Comparison of ENCODE assay signal across 16 cellular contexts in genomic region chrX:129404670-129405008, GRCh38.
DNase-seq lines count a peak whose midpoint lies in the region; ATAC-seq and TF ChIP-seq lines count a peak whose summit lies in the region.
"Had no signal": no experiment of that assay in that cellular context is flagged by ENCODE, and none has a peak within 500 bp of the region (broad histone marks: within the 10 kb centered on the region; RNA-seq: fewer than 3 reads in every experiment).

No MANE protein-coding gene starts in this region.

- in situ Hi-C loops in Caki2 (cut with HindIII; ENCODE audit: low pct_unique_long_range_greater_than_20kb, low sequenced_read_pairs): no loop called here

- TF ChIP-seq CTCF in LNCaP clone FGC (IDR thresholded peaks at IDR 0.05; ENCODE audit: control insufficient read depth, extremely low read depth, insufficient read depth): no peak
- TF ChIP-seq CTCF in choroid plexus epithelial cell (conservative IDR thresholded peaks at IDR 0.05; ENCODE audit: low read depth, low read length): no peak
- TF ChIP-seq CTCF in MM.1S (IDR thresholded peaks at IDR 0.05; ENCODE audit: low read length): no peak

- no peaks in the 10 kb centered on the region for H3K9me2 ChIP-seq in MM.1S (replicated peaks; ENCODE audit: insufficient read depth, low read length)

- no peaks in the 10 kb centered on the region for H3K36me3 ChIP-seq in MM.1S (replicated peaks; ENCODE audit: insufficient read depth, low read length)
- H3K36me3 ChIP-seq: HAP-1 had no signal

- H3K9me3 ChIP-seq in MM.1S (replicated peaks; ENCODE audit: insufficient read depth, low read length): no peaks in the 10 kb centered on the region
- H3K9me3 ChIP-seq: HAP-1 had no signal

- H4K20me1 ChIP-seq in MM.1S (ENCODE audit: insufficient read depth, low read length): no peaks in the 10 kb centered on the region

- no peaks in the 10 kb centered on the region for H3K79me2 ChIP-seq in MM.1S (ENCODE audit: low read length)

- ATAC-seq in HG03469 (IDR thresholded peaks at IDR 0.05; ENCODE audit: unreplicated experiment): no peak
- ATAC-seq in GM21526 (IDR thresholded peaks at IDR 0.05; ENCODE audit: low FRiP score, unreplicated experiment): no peak
- ATAC-seq: K562 had no signal

- H3K27ac ChIP-seq in MM.1S (ENCODE audit: low read length): no peak overlapping the region
- H3K27ac ChIP-seq: HL-60 had no signal

- DNase-seq in Caki2 (ENCODE audit: low read depth) (peak; percentile 8), LNCaP clone FGC (ENCODE audit: low read depth) (peak; percentile 7), choroid plexus epithelial cell (ENCODE audit: low read depth) (peak; percentile 3), MM.1S (no peak), AG20443 (ENCODE audit: low spot score) (no peak)
- DNase-seq: ACHN; C1 segment of cervical spinal cord; CD4-positive, alpha-beta memory T cell; DND-41; GF-D8; Karpas-422 had no signal

- H3K4me1 ChIP-seq in MM.1S (ENCODE audit: low read length): no peaks in the 10 kb centered on the region
- H3K4me1 ChIP-seq: HAP-1 had no signal

- no peak overlapping the region for H3K4me2 ChIP-seq in MM.1S (ENCODE audit: low read depth, low read length)

- H3K4me3 ChIP-seq in LNCaP clone FGC (ENCODE audit: low read depth, low read length): no peak overlapping the region
- H3K4me3 ChIP-seq in choroid plexus epithelial cell (ENCODE audit: low read depth, low read length): no peak overlapping the region
- no peak overlapping the region for H3K4me3 ChIP-seq in MM.1S (ENCODE audit: low read length)
- H3K4me3 ChIP-seq: HAP-1, K562 had no signal

- H2AFZ ChIP-seq in MM.1S (ENCODE audit: low read length): no peak overlapping the region

- no peak overlapping the region for H3K9ac ChIP-seq in MM.1S (ENCODE audit: low read length)

- no peaks in the 10 kb centered on the region for H3F3A ChIP-seq in MM.1S (ENCODE audit: insufficient read depth, low read length)

- H3K27me3 ChIP-seq in MM.1S (replicated peaks; ENCODE audit: insufficient read depth, low read length): no peaks in the 10 kb centered on the region

Comparison
In these comparisons a context has a peak if more than half of its experiments do, and no peak if none do; other contexts are left out.
1. DNase-seq: peak in Caki2 (single experiment), LNCaP clone FGC (single experiment) and choroid plexus epithelial cell (single experiment); none in MM.1S (single experiment) and AG20443 (single experiment).